Comparison of ENCODE assay signal across 1 cellular context in genomic region chr19:39936622-39937021, GRCh38.
TF ChIP-seq lines count a peak whose summit lies in the region.

No MANE protein-coding gene starts in this region.

TF ChIP-seq in HepG2, 621 proteins besides CTCF, POLR2A, EP300 and RAD21:
- TF ChIP-seq ZNF570 (CRISPR knock-in tag; IDR thresholded peaks at IDR 0.05; ENCODE audit: borderline replicate concordance) (no peak), TRIM22 (IDR thresholded peaks at IDR 0.05) (no peak), ZNF770 (CRISPR knock-in tag; IDR thresholded peaks at IDR 0.05) (peak; percentile 51), GATA4 (IDR thresholded peaks at IDR 0.05; ENCODE audit: borderline replicate concordance, low read depth) (no peak), PTBP1 (IDR thresholded peaks at IDR 0.05; ENCODE audit: low read depth, low read length, poor library complexity, severe bottlenecking) (no peak), TCF12 (IDR thresholded peaks at IDR 0.05) (no peak), TCF12 (CRISPR knock-in tag; IDR thresholded peaks at IDR 0.05) (no peak), ZNF121 (CRISPR knock-in tag; IDR thresholded peaks at IDR 0.05) (0 out of 2 replicates have a peak, but pooled peaks have one; percentile 9), PAX8 (CRISPR knock-in tag; IDR thresholded peaks at IDR 0.05; ENCODE audit: borderline replicate concordance) (no peak), ZSCAN12 (CRISPR knock-in tag; IDR thresholded peaks at IDR 0.05) (no peak), ZMAT3 (CRISPR knock-in tag; conservative IDR thresholded peaks at IDR 0.05) (no peak), HNRNPL (IDR thresholded peaks at IDR 0.05; ENCODE audit: low read depth, low read length) (no peak), RXRA (CRISPR knock-in tag; IDR thresholded peaks at IDR 0.05) (no peak), NFIC (IDR thresholded peaks at IDR 0.05; ENCODE audit: low read length) (no peak)
- TF ChIP-seq, protein P1, sequence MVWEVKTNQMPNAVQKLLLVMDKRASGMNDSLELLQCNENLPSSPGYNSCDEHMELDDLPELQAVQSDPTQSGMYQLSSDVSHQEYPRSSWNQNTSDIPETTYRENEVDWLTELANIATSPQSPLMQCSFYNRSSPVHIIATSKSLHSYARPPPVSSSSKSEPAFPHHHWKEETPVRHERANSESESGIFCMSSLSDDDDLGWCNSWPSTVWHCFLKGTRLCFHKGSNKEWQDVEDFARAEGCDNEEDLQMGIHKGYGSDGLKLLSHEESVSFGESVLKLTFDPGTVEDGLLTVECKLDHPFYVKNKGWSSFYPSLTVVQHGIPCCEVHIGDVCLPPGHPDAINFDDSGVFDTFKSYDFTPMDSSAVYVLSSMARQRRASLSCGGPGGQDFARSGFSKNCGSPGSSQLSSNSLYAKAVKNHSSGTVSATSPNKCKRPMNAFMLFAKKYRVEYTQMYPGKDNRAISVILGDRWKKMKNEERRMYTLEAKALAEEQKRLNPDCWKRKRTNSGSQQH (CRISPR knock-in tag; IDR thresholded peaks at IDR 0.05; ENCODE audit: low read depth) = no peak
- TF ChIP-seq, protein P2, sequence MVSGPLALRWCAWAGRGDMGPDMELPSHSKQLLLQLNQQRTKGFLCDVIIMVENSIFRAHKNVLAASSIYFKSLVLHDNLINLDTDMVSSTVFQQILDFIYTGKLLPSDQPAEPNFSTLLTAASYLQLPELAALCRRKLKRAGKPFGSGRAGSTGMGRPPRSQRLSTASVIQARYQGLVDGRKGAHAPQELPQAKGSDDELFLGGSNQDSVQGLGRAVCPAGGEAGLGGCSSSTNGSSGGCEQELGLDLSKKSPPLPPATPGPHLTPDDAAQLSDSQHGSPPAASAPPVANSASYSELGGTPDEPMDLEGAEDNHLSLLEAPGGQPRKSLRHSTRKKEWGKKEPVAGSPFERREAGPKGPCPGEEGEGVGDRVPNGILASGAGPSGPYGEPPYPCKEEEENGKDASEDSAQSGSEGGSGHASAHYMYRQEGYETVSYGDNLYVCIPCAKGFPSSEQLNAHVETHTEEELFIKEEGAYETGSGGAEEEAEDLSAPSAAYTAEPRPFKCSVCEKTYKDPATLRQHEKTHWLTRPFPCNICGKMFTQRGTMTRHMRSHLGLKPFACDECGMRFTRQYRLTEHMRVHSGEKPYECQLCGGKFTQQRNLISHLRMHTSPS (CRISPR knock-in tag; IDR thresholded peaks at IDR 0.05; ENCODE audit: low read depth) = no peak
